1 cellular context compared by ENCODE assay signal in the genomic region with DNA sequence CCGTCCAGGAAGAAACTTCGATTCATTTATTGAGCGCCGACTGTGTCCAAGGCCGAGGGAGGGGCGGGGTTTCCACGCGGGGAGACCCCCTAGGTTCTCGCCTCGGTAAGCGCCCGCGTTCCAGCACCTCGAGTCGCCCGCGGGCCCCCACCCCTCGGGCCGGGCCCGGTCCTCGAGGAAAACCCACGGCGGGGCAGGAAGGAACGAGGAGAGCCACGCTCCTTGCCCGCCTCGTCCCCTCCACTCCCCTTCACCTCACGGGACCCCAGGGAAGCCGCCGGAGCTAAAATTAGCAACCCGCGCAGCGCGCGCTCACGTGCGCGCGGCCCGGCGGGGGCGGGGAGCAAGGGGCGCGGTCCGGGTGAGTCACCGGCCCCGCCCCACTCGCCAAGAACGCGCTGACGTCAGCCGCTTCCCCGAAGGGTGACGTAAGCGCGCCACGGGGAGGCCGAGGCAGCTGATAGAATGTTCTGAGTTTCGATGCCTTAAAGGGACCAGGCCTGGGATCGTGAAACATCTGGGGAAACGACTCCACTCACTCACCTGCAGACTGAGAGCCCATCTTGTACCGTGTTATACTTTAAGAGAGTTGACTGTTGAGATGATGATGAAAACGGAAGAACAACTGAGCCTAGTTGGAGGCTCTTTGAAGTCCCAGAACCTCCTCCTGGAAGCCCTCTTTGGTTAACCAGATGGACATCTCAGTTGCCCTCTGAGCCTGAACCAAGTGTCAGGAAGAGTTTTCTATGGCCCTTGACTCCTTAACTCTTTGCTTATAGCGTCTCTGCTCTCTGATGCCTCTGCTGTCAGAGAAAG.
TF ChIP-seq lines count a peak whose summit lies in the region.

No MANE protein-coding gene starts in this region.

TF ChIP-seq in SK-N-SH, 30 proteins besides CTCF, POLR2A, EP300 and RAD21 (continued from another document):
- TF ChIP-seq, protein P1, sequence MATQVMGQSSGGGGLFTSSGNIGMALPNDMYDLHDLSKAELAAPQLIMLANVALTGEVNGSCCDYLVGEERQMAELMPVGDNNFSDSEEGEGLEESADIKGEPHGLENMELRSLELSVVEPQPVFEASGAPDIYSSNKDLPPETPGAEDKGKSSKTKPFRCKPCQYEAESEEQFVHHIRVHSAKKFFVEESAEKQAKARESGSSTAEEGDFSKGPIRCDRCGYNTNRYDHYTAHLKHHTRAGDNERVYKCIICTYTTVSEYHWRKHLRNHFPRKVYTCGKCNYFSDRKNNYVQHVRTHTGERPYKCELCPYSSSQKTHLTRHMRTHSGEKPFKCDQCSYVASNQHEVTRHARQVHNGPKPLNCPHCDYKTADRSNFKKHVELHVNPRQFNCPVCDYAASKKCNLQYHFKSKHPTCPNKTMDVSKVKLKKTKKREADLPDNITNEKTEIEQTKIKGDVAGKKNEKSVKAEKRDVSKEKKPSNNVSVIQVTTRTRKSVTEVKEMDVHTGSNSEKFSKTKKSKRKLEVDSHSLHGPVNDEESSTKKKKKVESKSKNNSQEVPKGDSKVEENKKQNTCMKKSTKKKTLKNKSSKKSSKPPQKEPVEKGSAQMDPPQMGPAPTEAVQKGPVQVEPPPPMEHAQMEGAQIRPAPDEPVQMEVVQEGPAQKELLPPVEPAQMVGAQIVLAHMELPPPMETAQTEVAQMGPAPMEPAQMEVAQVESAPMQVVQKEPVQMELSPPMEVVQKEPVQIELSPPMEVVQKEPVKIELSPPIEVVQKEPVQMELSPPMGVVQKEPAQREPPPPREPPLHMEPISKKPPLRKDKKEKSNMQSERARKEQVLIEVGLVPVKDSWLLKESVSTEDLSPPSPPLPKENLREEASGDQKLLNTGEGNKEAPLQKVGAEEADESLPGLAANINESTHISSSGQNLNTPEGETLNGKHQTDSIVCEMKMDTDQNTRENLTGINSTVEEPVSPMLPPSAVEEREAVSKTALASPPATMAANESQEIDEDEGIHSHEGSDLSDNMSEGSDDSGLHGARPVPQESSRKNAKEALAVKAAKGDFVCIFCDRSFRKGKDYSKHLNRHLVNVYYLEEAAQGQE (IDR thresholded peaks at IDR 0.05; ENCODE audit: low read depth, low read length), result peak; percentile 46; the same call in 1 of the 2 replicates
- TF ChIP-seq RCOR1 (IDR thresholded peaks at IDR 0.05; ENCODE audit: low read length) (peak; percentile 74), JUND (IDR thresholded peaks at IDR 0.05) (peak; percentile 63; the same call in 1 of the 2 replicates), EZH2phosphoT487 (IDR thresholded peaks at IDR 0.05; ENCODE audit: borderline replicate concordance, low read depth) (no peak), RFX5 (IDR thresholded peaks at IDR 0.05; ENCODE audit: low read length) (0 out of 2 replicates have a peak, but pooled peaks have one; percentile 52), PBX3 (IDR thresholded peaks at IDR 0.05) (no peak), TEAD4 (IDR thresholded peaks at IDR 0.05; ENCODE audit: borderline replicate concordance, insufficient read depth) (0 out of 2 replicates have a peak, but pooled peaks have one; percentile 32), TAF1 (IDR thresholded peaks at IDR 0.05; ENCODE audit: borderline replicate concordance, low read depth, low read length) (peak; percentile 56; the same call in 1 of the 2 replicates), MEF2A (IDR thresholded peaks at IDR 0.05; ENCODE audit: borderline replicate concordance, low read depth) (peak; percentile 78), FOSL2 (IDR thresholded peaks at IDR 0.05; ENCODE audit: borderline replicate concordance, low read depth) (peak; percentile 76; the same call in 1 of the 2 replicates), ELF1 (IDR thresholded peaks at IDR 0.05) (peak; percentile 14; the same call in 1 of the 2 replicates)
- TF ChIP-seq, protein P2, sequence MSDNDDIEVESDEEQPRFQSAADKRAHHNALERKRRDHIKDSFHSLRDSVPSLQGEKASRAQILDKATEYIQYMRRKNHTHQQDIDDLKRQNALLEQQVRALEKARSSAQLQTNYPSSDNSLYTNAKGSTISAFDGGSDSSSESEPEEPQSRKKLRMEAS (IDR thresholded peaks at IDR 0.05; ENCODE audit: low read depth), result peak; percentile 94
- TF ChIP-seq, protein P3, sequence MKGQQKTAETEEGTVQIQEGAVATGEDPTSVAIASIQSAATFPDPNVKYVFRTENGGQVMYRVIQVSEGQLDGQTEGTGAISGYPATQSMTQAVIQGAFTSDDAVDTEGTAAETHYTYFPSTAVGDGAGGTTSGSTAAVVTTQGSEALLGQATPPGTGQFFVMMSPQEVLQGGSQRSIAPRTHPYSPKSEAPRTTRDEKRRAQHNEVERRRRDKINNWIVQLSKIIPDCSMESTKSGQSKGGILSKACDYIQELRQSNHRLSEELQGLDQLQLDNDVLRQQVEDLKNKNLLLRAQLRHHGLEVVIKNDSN (IDR thresholded peaks at IDR 0.05; ENCODE audit: borderline replicate concordance, low read depth), result peak; percentile 30; the same call in 1 of the 2 replicates
- TF ChIP-seq, protein P4, sequence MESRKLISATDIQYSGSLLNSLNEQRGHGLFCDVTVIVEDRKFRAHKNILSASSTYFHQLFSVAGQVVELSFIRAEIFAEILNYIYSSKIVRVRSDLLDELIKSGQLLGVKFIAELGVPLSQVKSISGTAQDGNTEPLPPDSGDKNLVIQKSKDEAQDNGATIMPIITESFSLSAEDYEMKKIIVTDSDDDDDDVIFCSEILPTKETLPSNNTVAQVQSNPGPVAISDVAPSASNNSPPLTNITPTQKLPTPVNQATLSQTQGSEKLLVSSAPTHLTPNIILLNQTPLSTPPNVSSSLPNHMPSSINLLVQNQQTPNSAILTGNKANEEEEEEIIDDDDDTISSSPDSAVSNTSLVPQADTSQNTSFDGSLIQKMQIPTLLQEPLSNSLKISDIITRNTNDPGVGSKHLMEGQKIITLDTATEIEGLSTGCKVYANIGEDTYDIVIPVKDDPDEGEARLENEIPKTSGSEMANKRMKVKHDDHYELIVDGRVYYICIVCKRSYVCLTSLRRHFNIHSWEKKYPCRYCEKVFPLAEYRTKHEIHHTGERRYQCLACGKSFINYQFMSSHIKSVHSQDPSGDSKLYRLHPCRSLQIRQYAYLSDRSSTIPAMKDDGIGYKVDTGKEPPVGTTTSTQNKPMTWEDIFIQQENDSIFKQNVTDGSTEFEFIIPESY (IDR thresholded peaks at IDR 0.05; ENCODE audit: borderline replicate concordance, low read depth), result no peak
